ENCODE assay signal across 8 cellular contexts in the genomic region with DNA sequence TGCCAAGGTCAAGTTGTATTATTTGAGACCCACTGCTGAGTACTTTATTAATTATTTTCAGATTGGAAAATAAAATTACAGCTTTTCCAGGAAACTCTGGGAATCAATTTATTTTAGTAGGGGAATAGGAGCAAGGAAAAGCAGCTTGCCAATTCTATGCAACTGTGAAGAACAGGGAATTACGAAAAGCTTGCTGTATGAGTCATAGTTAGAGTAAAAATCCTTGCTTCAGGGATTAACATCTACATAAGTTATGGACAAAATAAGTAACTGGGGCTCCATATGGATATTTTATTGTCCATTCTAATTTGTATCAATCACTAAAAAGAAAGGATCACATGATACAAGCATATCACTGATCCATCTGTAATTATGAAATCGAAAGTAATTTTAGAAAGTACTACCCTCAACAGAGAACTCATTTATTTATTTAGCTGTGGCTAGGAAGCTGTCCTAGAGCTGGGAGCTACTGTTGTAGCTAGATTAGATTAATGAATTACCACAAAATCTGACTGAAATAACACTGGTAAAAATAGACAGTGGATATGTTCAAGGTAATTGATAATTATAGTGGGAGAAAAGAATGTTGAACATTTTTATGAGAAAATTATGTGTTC.
A peak's percentile ranks its signal among the peaks of the same experiment; 100 is the strongest.
DNase-seq lines count a peak whose midpoint lies in the region; FAIRE-seq and TF ChIP-seq lines count a peak whose summit lies in the region.

No MANE protein-coding gene starts in this region.

- H3K27me3 ChIP-seq in A673 (replicated peaks; ENCODE audit: insufficient read depth, low read depth, low read length, poor library complexity): no peaks in the 10 kb centered on the region
- H3K27me3 ChIP-seq in vagina: no peaks in the 10 kb centered on the region
- no peaks in the 10 kb centered on the region for H3K27me3 ChIP-seq in BE2C

- CTCF ChIA-PET in A673 (lab: Charles Lee): no interaction called here

- no peak for TF ChIP-seq POLR2A in vagina (IDR thresholded peaks at IDR 0.05)

- POLR2A ChIA-PET in A673 (lab: Charles Lee; ENCODE audit: low non-redundant PET): interaction anchor here (0.7 kb wide), 1 partner anchor 22 kb away, joined by 4 read pairs; no protein-coding TSS in a partner anchor

- H3K4me3 ChIP-seq in A673 (ENCODE audit: low read depth, low read length, poor library complexity, severe bottlenecking) (peak overlapping the region; percentile 20), astrocyte of the spinal cord (ENCODE audit: low read depth, low read length) (no peak overlapping the region), vagina (no peak overlapping the region), BE2C (ENCODE audit: low read depth, low read length) (no peak overlapping the region)

- in situ Hi-C loops in astrocyte of the spinal cord (cut with HindIII; ENCODE audit: low sequenced_read_pairs): no loop called here

- peak; percentile 94 for FAIRE-seq in islet of Langerhans (lab: Jason Lieb, UNC)
- FAIRE-seq in urothelium cell line (lab: Jason Lieb, UNC): no peak

- no TSS peak for BruUV-seq in A673 (replicated peaks; lab: Mats Ljungman, UMichigan)

- intact Hi-C loops in A673 (cut with micrococcal nuclease; ENCODE audit: unreplicated experiment): no loop called here
- intact Hi-C loops in vagina (cut with DNase I): no loop called here

- DNase-seq in A673 (ENCODE audit: low spot score) (peak; percentile 51), HCEC 1CT (peak; percentile 68), astrocyte of the spinal cord (ENCODE audit: low read depth, low spot score) (peak; percentile 74), urothelium cell line (ENCODE audit: low spot score) (no peak), vagina (ENCODE audit: extremely low spot score in 2 of 2) (no peak), BE2C (no peak), caudate nucleus (lab: John Stamatoyannopoulos, UW) (no peak)

- H3K9me3 ChIP-seq in A673 (ENCODE audit: low read depth, low read length, poor library complexity, severe bottlenecking) (no peaks in the 10 kb centered on the region), vagina (no peaks in the 10 kb centered on the region), BE2C (no peaks in the 10 kb centered on the region)

- H3K36me3 ChIP-seq in A673 (ENCODE audit: insufficient read depth, low read length, poor library complexity, severe bottlenecking) (no peaks in the 10 kb centered on the region), vagina (no peaks in the 10 kb centered on the region), BE2C (no peaks in the 10 kb centered on the region)

- TF ChIP-seq CTCF in A673 (conservative IDR thresholded peaks at IDR 0.05; ENCODE audit: low read depth, low read length): no peak
- no peak for TF ChIP-seq CTCF in astrocyte of the spinal cord (IDR thresholded peaks at IDR 0.05; ENCODE audit: low read depth, low read length)
- no peak for TF ChIP-seq CTCF in vagina (IDR thresholded peaks at IDR 0.05)
- TF ChIP-seq CTCF in BE2C (IDR thresholded peaks at IDR 0.05; ENCODE audit: low read depth, low read length): no peak

- no peak overlapping the region for H3K27ac ChIP-seq in A673 (ENCODE audit: low read depth, low read length, poor library complexity, severe bottlenecking)
- no peak overlapping the region for H3K27ac ChIP-seq in vagina
- no peak overlapping the region for H3K27ac ChIP-seq in caudate nucleus (ENCODE audit: low read depth, low read length)

- H3K4me1 ChIP-seq in A673 (ENCODE audit: insufficient read depth, low read length, poor library complexity, severe bottlenecking) (peaks cover 32% of the 10 kb centered on the region), vagina (peaks cover 6% of the 10 kb centered on the region), BE2C (no peaks in the 10 kb centered on the region)

Comparison
In these comparisons a context has a peak if more than half of its experiments do, and no peak if none do; other contexts are left out.
1. DNase-seq: peak in A673 (single experiment), HCEC 1CT (single experiment) and astrocyte of the spinal cord (single experiment); none in urothelium cell line (single experiment), vagina (0 of 2), BE2C (single experiment) and caudate nucleus (0 of 61).